Comparison of ENCODE assay signal across 8 cellular contexts in the genomic region with DNA sequence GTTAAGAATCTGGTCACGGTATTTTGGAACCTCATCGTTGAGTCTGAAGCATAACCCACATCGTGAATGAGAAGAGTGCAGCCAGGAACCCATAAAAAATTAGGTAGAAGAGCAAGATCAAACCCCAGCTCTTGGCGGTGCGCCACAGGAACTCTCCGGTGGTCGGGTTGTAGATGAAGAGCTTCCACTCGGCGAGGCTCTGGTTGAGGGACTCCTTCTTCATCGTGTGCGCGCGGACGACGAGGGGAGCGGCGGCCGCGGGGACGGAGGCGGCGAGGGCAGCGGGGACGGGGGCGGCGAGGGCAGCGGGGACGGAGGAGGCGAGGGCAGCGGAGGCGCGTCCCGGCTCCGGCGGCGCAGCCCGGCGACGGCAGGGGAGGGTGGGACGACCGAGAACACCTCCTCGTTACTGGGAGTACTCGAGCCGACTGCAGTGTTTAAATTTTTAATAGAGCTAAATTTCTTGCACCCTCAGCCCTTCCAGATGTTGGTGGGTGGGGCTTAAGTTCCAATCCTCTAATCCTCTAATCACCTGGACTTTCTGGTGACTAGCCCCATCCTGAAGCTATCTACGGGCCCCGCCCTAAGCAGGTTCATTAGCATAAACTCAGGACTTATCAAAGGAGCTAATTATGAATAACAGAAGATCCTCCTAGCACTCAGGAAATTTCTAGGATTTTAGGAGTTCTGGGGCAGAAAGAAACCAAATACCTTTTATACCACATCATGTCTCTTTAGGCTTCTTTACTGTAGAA. TPM values are rescaled to one million over a fixed set of nuclear protein-coding genes. Genes with fewer than 3 reads are reported as not detected.
DNase-seq lines count a peak whose midpoint lies in the region; ATAC-seq and TF ChIP-seq lines count a peak whose summit lies in the region.

No MANE protein-coding gene starts in this region.

- peak; percentile 49 to 60 for DNase-seq in HAP-1 (ENCODE audit: low spot score in 2 of 2)
- DNase-seq in SW480 (ENCODE audit: low spot score): peak; percentile 38
- DNase-seq in natural killer cell: peak; percentile 29
- no peak for DNase-seq in sciatic nerve (ENCODE audit: low spot score)
- DNase-seq in OCI-M2 (lab: John Stamatoyannopoulos, UW; ENCODE audit: unreplicated experiment): no peak
- no peak for DNase-seq in NK-92 (lab: John Stamatoyannopoulos, UW; ENCODE audit: unreplicated experiment)

- H3K9me3 Mint-ChIP-seq in natural killer cell: no peaks in the 10 kb centered on the region

- H3K36me3 Mint-ChIP-seq in natural killer cell: no peaks in the 10 kb centered on the region

- intact Hi-C loops in natural killer cell (cut with micrococcal nuclease): no loop called here
- intact Hi-C loops in sciatic nerve (cut with DNase I): no loop called here

- in situ Hi-C loops in HAP-1 (cut with MboI; ENCODE audit: low sequenced_read_pairs): no loop called here

- no peak for TF ChIP-seq CTCF in natural killer cell (IDR thresholded peaks at IDR 0.05)

- WGBS in ectodermal cell, 2 experiments: 1% methylated on average over 46 of the region's 46 CpGs

- peaks cover 14% of the 10 kb centered on the region for H3K4me1 ChIP-seq in HAP-1
- peaks cover 3% of the 10 kb centered on the region for H3K4me1 ChIP-seq in ectodermal cell (ENCODE audit: control insufficient read depth, insufficient read depth, low read length)

- H3K27ac Mint-ChIP-seq in natural killer cell: peak overlapping the region in 1 of 2 donors; percentile 71

- H3K4me3 Mint-ChIP-seq in natural killer cell: peak overlapping the region; percentile 93

- peaks cover 16 to 25% of the 10 kb centered on the region in 2 donors for H3K27me3 Mint-ChIP-seq in natural killer cell (ENCODE audit: low read depth in 2 of 2)

- H3K27me3 ChIP-seq in HAP-1 (ENCODE audit: low read depth) (no peaks in the 10 kb centered on the region), ectodermal cell (ENCODE audit: control insufficient read depth, insufficient read depth, low read length, poor library complexity, severe bottlenecking) (peaks cover 20% of the 10 kb centered on the region)

- ATAC-seq in natural killer cell: peak; percentile 55 to 84 (median 65)
- no peak for ATAC-seq in sciatic nerve
- no peak for ATAC-seq in GM18858 (IDR thresholded peaks at IDR 0.05; ENCODE audit: unreplicated experiment)

- H3K27ac ChIP-seq in ectodermal cell (ENCODE audit: insufficient read depth, low read depth, low read length, poor library complexity, severe bottlenecking): no peak overlapping the region

- H3K4me1 Mint-ChIP-seq in natural killer cell: peaks cover 7 to 8% of the 10 kb centered on the region in 2 donors

- H3K36me3 ChIP-seq in HAP-1 (replicated peaks): no peaks in the 10 kb centered on the region
- no peaks in the 10 kb centered on the region for H3K36me3 ChIP-seq in ectodermal cell (ENCODE audit: control insufficient read depth, insufficient read depth, low read length)

- H3K4me3 ChIP-seq in HAP-1 (peak overlapping the region; percentile 27), ectodermal cell (ENCODE audit: insufficient read depth, low read depth, low read length) (peak overlapping the region; percentile 43)

- no peaks in the 10 kb centered on the region for H3K9me3 ChIP-seq in HAP-1
- H3K9me3 ChIP-seq in ectodermal cell (ENCODE audit: control insufficient read depth, low read length): no peaks in the 10 kb centered on the region

RNA-seq across cellular contexts. Expression of gene PAPOLG, which starts 20.4 kb away (rescaled TPM):
- polyA plus RNA-seq in ectodermal cell (2013, experiment 1 of 4): 24.4 TPM
- polyA plus RNA-seq in ectodermal cell (2013, experiment 2 of 4): 23.9 TPM
- polyA plus RNA-seq in ectodermal cell (2013, experiment 3 of 4): 20.7 TPM
- polyA plus RNA-seq in ectodermal cell (2013, experiment 4 of 4): 24.4 TPM
- total RNA-seq in natural killer cell: 10 to 100 TPM; 19.6 to 25.4 (median 19.8) TPM
- 16.2 TPM for total RNA-seq in sciatic nerve

Comparison
In these comparisons a context has a peak if more than half of its experiments do, and no peak if none do; other contexts are left out.
1. DNase-seq: peak in HAP-1 (2 of 2), SW480 (single experiment) and natural killer cell (single experiment); none in sciatic nerve (single experiment), OCI-M2 (single experiment) and NK-92 (single experiment).
2. ATAC-seq: peak in natural killer cell (3 of 3); none in sciatic nerve (single experiment) and GM18858 (single experiment).